In genomic region chr9:88578486-88579362, GRCh38 we compare ENCODE assay signal across 8 cellular contexts. TPM values are rescaled to one million over a fixed set of nuclear protein-coding genes. Genes with fewer than 3 reads are reported as not detected.
DNase-seq lines count a peak whose midpoint lies in the region; ATAC-seq, FAIRE-seq and TF ChIP-seq lines count a peak whose summit lies in the region.

No MANE protein-coding gene starts in this region.

- H3K27ac ChIP-seq in endodermal cell (ENCODE audit: low read depth, low read length) = no peak overlapping the region

- no peak overlapping the region for H3K9ac ChIP-seq in endodermal cell (ENCODE audit: extremely low read depth, low read length, poor library complexity, severe bottlenecking)

- H3K27me3 Mint-ChIP-seq in endodermal cell (ENCODE audit: insufficient read depth) (peaks cover 43% of the 10 kb centered on the region), mesothelial cell of epicardium (ENCODE audit: low read depth) (no peaks in the 10 kb centered on the region)

- H3K27me3 ChIP-seq in endodermal cell (ENCODE audit: control insufficient read depth, insufficient read depth, low read length, poor library complexity, severe bottlenecking) = peaks cover 17% of the 10 kb centered on the region

- FAIRE-seq in A204.1 (lab: Jason Lieb, UNC) (peak; percentile 82), GM12891 (lab: Jason Lieb, UNC) (peak; percentile 78)

- peak; percentile 75 for ATAC-seq in HG02943 (IDR thresholded peaks at IDR 0.05; ENCODE audit: low read depth, unreplicated experiment)

- peak; percentile 64 for DNase-seq in GM12891 (ENCODE audit: insufficient read length, low spot score)
- DNase-seq in NCI-H774 (lab: John Stamatoyannopoulos, UW) = peak; percentile 18
- DNase-seq in activated CD8-positive, alpha-beta memory T cell treated with anti-CD3 and anti-CD28 coated beads for 48 hours (ENCODE audit: low read depth in 2 of 3, low spot score in 2 of 3) = peak; percentile 32 to 74 (median 66)
- DNase-seq in endodermal cell = peak; percentile 97
- DNase-seq in mesothelial cell of epicardium (ENCODE audit: low spot score in 2 of 2, unreplicated experiment in 2 of 2) = peak; percentile 77 to 93
- peak; percentile 57 to 67 for DNase-seq in stimulated activated CD8-positive, alpha-beta memory T cell treated with anti-CD3 and anti-CD28 coated beads, Interleukin-2, amount 100 ng/mL, for 48 hours (ENCODE audit: low read depth in 2 of 2)

- H3K4me1 ChIP-seq in endodermal cell (ENCODE audit: control insufficient read depth, insufficient read depth, low read length) = no peaks in the 10 kb centered on the region

- no peak for TF ChIP-seq POLR2A in GM12891 (IDR thresholded peaks at IDR 0.05; ENCODE audit: low read depth, low read length)

- H3K9me3 Mint-ChIP-seq in endodermal cell (peaks cover 1% of the 10 kb centered on the region), mesothelial cell of epicardium (peaks cover 6% of the 10 kb centered on the region)

- H3K4me3 ChIP-seq in endodermal cell (ENCODE audit: low read length) = no peak overlapping the region

- H3K9me3 ChIP-seq in endodermal cell (ENCODE audit: control insufficient read depth, low read length) = no peaks in the 10 kb centered on the region

- no peak overlapping the region for H3K27ac Mint-ChIP-seq in endodermal cell
- H3K27ac Mint-ChIP-seq in mesothelial cell of epicardium = no peak overlapping the region

- TF ChIP-seq CTCF in endodermal cell (conservative IDR thresholded peaks at IDR 0.05) = peak; percentile 98
- TF ChIP-seq CTCF in mesothelial cell of epicardium (IDR thresholded peaks at IDR 0.05; ENCODE audit: unreplicated experiment) = peak; percentile 96

- H3K4me3 Mint-ChIP-seq in endodermal cell = no peak overlapping the region
- H3K4me3 Mint-ChIP-seq in mesothelial cell of epicardium = peak overlapping the region; percentile 32

- WGBS in endodermal cell (ENCODE audit: insufficient coverage in 1 of 2, insufficient read length in 1 of 2), 2 experiments = 52 to 65% methylated on average over 14 to 27 of the region's 27 CpGs

- H3K36me3 Mint-ChIP-seq in endodermal cell (ENCODE audit: low read depth) (no peaks in the 10 kb centered on the region), mesothelial cell of epicardium (no peaks in the 10 kb centered on the region)

- H3K4me1 Mint-ChIP-seq in endodermal cell (no peaks in the 10 kb centered on the region), mesothelial cell of epicardium (peaks cover 18% of the 10 kb centered on the region)

- no peaks in the 10 kb centered on the region for H3K36me3 ChIP-seq in endodermal cell (ENCODE audit: control insufficient read depth, insufficient read depth, low read length)

TF ChIP-seq in GM12891, 5 proteins besides CTCF, POLR2A, EP300 and RAD21:
- TF ChIP-seq POLR2AphosphoS5 (IDR thresholded peaks at IDR 0.05; ENCODE audit: low read depth, low read length) (no peak), SPI1 (IDR thresholded peaks at IDR 0.05; ENCODE audit: low read depth, low read length) (peak; percentile 27; the same call in 1 of the 2 replicates), PAX5 (IDR thresholded peaks at IDR 0.05; ENCODE audit: insufficient read depth, low read length, severe bottlenecking) (no peak)

RNA-seq across cellular contexts. Expression of gene NXNL2, which starts 43.7 kb away (rescaled TPM):
- polyA plus RNA-seq in GM12891 (2012; ENCODE audit: low read depth, missing spikeins) = not detected
- total RNA-seq in endodermal cell = not detected
- not detected for polyA plus RNA-seq in endodermal cell (2013, experiment 1 of 2)
- not detected for polyA plus RNA-seq in endodermal cell (2013, experiment 2 of 2)
- total RNA-seq in mesothelial cell of epicardium = 2.0 to 2.6 TPM (median 2.2 TPM) in 3 replicates

Comparison
In these comparisons a context has a peak if more than half of its experiments do, and no peak if none do; other contexts are left out.
1. DNase-seq: peak in every context shown above with its lines; median percentile 97 in endodermal cell; 85 in mesothelial cell of epicardium; 66 in activated CD8-positive, alpha-beta memory T cell treated with anti-CD3 and anti-CD28 coated beads for 48 hours; 64 in GM12891; 62 in stimulated activated CD8-positive, alpha-beta memory T cell treated with anti-CD3 and anti-CD28 coated beads, Interleukin-2, amount 100 ng/mL, for 48 hours; 18 in NCI-H774.